ENCODE assay signal across 8 cellular contexts in the genomic region with DNA sequence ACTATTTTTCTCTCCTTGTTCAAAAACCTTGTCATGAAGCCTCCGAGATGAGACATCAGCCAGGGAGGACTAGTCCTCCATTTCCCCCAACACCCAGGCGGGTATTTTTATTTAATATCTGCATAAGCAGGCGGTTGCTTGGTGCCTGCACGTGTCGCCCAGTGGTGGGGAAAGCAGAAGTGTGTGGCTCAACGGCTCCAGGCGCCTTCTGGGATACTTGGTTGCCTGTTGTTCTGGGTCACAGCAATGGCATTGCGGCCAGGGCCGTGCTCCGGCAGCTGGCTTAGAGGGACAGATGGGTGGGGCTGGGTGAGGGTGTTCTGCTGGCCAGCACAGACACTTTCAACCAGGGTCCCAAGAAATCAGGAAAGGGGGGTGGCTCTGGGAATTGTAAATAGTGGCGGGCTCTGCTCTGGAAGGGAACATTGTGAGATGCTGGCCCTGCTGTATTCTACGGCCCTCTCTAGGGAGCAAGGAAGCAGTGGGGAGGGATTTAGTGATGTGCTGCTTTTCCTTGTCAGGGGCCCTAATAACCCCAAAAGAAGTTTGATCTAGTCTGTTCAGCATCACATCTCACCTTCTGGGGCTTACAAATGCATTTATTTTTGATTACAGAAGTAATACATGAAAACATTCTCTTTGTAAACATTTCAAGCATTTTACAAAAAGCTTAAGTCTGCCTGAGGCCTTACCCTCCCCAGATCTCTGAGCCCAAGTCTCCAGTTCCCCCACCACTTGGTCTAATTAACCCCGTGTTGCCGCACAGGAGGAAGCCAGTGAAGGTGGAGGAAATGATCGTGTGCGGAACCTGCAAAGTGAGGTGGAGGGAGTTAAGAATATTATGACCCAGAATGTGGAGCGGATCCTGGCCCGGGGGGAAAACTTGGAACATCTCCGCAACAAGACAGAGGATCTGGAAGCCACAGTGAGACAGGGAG. TPM values are rescaled to one million over a fixed set of nuclear protein-coding genes. Genes with fewer than 3 reads are reported as not detected.
DNase-seq lines count a peak whose midpoint lies in the region; ATAC-seq lines count a peak whose summit lies in the region.

No MANE protein-coding gene starts in this region.

- peak; percentile 34 to 60 for ATAC-seq in activated naive CD4-positive, alpha-beta T cell treated with anti-CD3 and anti-CD28 coated beads, Interleukin-2, amount 50 U/mL, for 72 hours
- ATAC-seq in HG02840 (IDR thresholded peaks at IDR 0.05; ENCODE audit: low FRiP score, unreplicated experiment): no peak

- H3K27me3 Mint-ChIP-seq in activated T-cell treated with anti-CD3 and anti-CD28 coated beads, Interleukin-2, amount 50 U/mL, for 24 hours: no peaks in the 10 kb centered on the region
- no peaks in the 10 kb centered on the region for H3K27me3 Mint-ChIP-seq in IgD-negative memory B cell
- H3K27me3 Mint-ChIP-seq in immature natural killer cell (ENCODE audit: low read depth in 3 of 3): peaks cover 0 to 2% (median 2%) of the 10 kb centered on the region in 3 donors

- peaks cover 40% of the 10 kb centered on the region for H3K4me1 Mint-ChIP-seq in activated T-cell treated with anti-CD3 and anti-CD28 coated beads, Interleukin-2, amount 50 U/mL, for 24 hours (ENCODE audit: low read depth)
- peaks cover 18 to 28% (median 20%) of the 10 kb centered on the region in 3 donors for H3K4me1 Mint-ChIP-seq in IgD-negative memory B cell
- H3K4me1 Mint-ChIP-seq in immature natural killer cell: peaks cover 45 to 59% of the 10 kb centered on the region in 2 donors

- peak; percentile 51 for DNase-seq in activated T-cell treated with anti-CD3 and anti-CD28 coated beads, Interleukin-2, amount 50 U/mL, for 24 hours
- DNase-seq in activated T-cell treated with anti-CD3 and anti-CD28 coated beads for 4 hours (no peak), immature natural killer cell (no peak)
- no peak for DNase-seq in activated naive CD4-positive, alpha-beta T cell treated with anti-CD3 and anti-CD28 coated beads, Interleukin-2, amount 50 U/mL, for 72 hours (ENCODE audit: low spot score in 2 of 2)
- DNase-seq in stimulated activated CD8-positive, alpha-beta memory T cell treated with anti-CD3 and anti-CD28 coated beads, Interleukin-4, amount 100 ng/mL, for 48 hours: peak; percentile 36
- DNase-seq in NK-92 treated with Interleukin-12 subunit alpha and Interleukin-12 subunit beta, amount 100 ng/mL, for 24 hours (lab: John Stamatoyannopoulos, UW): no peak

- H3K4me3 Mint-ChIP-seq in activated T-cell treated with anti-CD3 and anti-CD28 coated beads, Interleukin-2, amount 50 U/mL, for 24 hours: peak overlapping the region; percentile 98
- H3K4me3 Mint-ChIP-seq in IgD-negative memory B cell (peak overlapping the region; percentile 88 to 99 (median 92)), immature natural killer cell (peak overlapping the region; percentile 96 to 98 (median 97))

- no peaks in the 10 kb centered on the region for H3K9me3 Mint-ChIP-seq in activated T-cell treated with anti-CD3 and anti-CD28 coated beads, Interleukin-2, amount 50 U/mL, for 24 hours
- H3K9me3 Mint-ChIP-seq in IgD-negative memory B cell (no peaks in the 10 kb centered on the region), immature natural killer cell (no peaks in the 10 kb centered on the region)
- H3K9me3 Mint-ChIP-seq in activated naive CD4-positive, alpha-beta T cell treated with anti-CD3 and anti-CD28 coated beads, Interleukin-2, amount 50 U/mL, for 72 hours: no peaks in the 10 kb centered on the region

- peak overlapping the region; percentile 93 for H3K27ac Mint-ChIP-seq in activated T-cell treated with anti-CD3 and anti-CD28 coated beads, Interleukin-2, amount 50 U/mL, for 24 hours
- H3K27ac Mint-ChIP-seq in IgD-negative memory B cell: peak overlapping the region; percentile 62 to 96 (median 95)
- peak overlapping the region; percentile 93 to 95 for H3K27ac Mint-ChIP-seq in activated naive CD4-positive, alpha-beta T cell treated with anti-CD3 and anti-CD28 coated beads, Interleukin-2, amount 50 U/mL, for 72 hours
- H3K27ac Mint-ChIP-seq in immature natural killer cell: peak overlapping the region; percentile 88 to 98 (median 94)

- H3K36me3 Mint-ChIP-seq in activated T-cell treated with anti-CD3 and anti-CD28 coated beads, Interleukin-2, amount 50 U/mL, for 24 hours (ENCODE audit: low read depth): peaks cover 49% of the 10 kb centered on the region
- H3K36me3 Mint-ChIP-seq in IgD-negative memory B cell (peaks cover 8% of the 10 kb centered on the region), immature natural killer cell (peaks cover 8 to 16% (median 12%) of the 10 kb centered on the region in 3 donors)
- H3K36me3 Mint-ChIP-seq in activated naive CD4-positive, alpha-beta T cell treated with anti-CD3 and anti-CD28 coated beads, Interleukin-2, amount 50 U/mL, for 72 hours: peaks cover 22 to 35% of the 10 kb centered on the region in 2 donors

RNA-seq across cellular contexts. Expression of gene VAMP8, which starts 1.1 kb away (rescaled TPM):
- polyA plus RNA-seq in IgD-negative memory B cell: 240 TPM
- 100 to 1,000 TPM; 119 to 135 TPM for total RNA-seq in activated naive CD4-positive, alpha-beta T cell treated with anti-CD3 and anti-CD28 coated beads, Interleukin-2, amount 50 U/mL, for 72 hours
- 100 to 1,000 TPM; 457 to 687 (median 617) TPM for polyA plus RNA-seq in immature natural killer cell

RNA-seq across cellular contexts. Expression of gene VAMP5, which starts 5.7 kb away (rescaled TPM):
- polyA plus RNA-seq in IgD-negative memory B cell (43.0 TPM), immature natural killer cell (100 to 1,000 TPM; 154 to 219 (median 201) TPM)
- 10 to 100 TPM; 50.6 to 68.0 TPM for total RNA-seq in activated naive CD4-positive, alpha-beta T cell treated with anti-CD3 and anti-CD28 coated beads, Interleukin-2, amount 50 U/mL, for 72 hours

RNA-seq across cellular contexts. Expression of gene RNF181, which starts 17.0 kb away (rescaled TPM):
- polyA plus RNA-seq in IgD-negative memory B cell (206 TPM), immature natural killer cell (100 to 1,000 TPM; 224 to 326 (median 256) TPM)
- 100 to 1,000 TPM; 128 to 163 TPM for total RNA-seq in activated naive CD4-positive, alpha-beta T cell treated with anti-CD3 and anti-CD28 coated beads, Interleukin-2, amount 50 U/mL, for 72 hours

RNA-seq across cellular contexts. Expression of gene GGCX, which starts 17.2 kb away (rescaled TPM):
- 16.1 TPM for polyA plus RNA-seq in IgD-negative memory B cell
- 10 to 100 TPM; 21.2 to 21.5 TPM for total RNA-seq in activated naive CD4-positive, alpha-beta T cell treated with anti-CD3 and anti-CD28 coated beads, Interleukin-2, amount 50 U/mL, for 72 hours
- 10 to 100 TPM; 11.4 to 31.7 (median 21.0) TPM for polyA plus RNA-seq in immature natural killer cell

RNA-seq across cellular contexts. Expression of gene TMEM150A, which starts 24.0 kb away (rescaled TPM):
- polyA plus RNA-seq in IgD-negative memory B cell (13.4 TPM), immature natural killer cell (10 to 100 TPM; 12.0 to 27.8 (median 14.8) TPM)
- 1 to 10 TPM in 1 of 2 donors, under 1 TPM in 1; 0.91 to 3.1 TPM for total RNA-seq in activated naive CD4-positive, alpha-beta T cell treated with anti-CD3 and anti-CD28 coated beads, Interleukin-2, amount 50 U/mL, for 72 hours

Comparison
In these comparisons a context has a peak if more than half of its experiments do, and no peak if none do; other contexts are left out.
1. DNase-seq: peak in activated T-cell treated with anti-CD3 and anti-CD28 coated beads, Interleukin-2, amount 50 U/mL, for 24 hours (single experiment) and stimulated activated CD8-positive, alpha-beta memory T cell treated with anti-CD3 and anti-CD28 coated beads, Interleukin-4, amount 100 ng/mL, for 48 hours (single experiment); none in activated T-cell treated with anti-CD3 and anti-CD28 coated beads for 4 hours (single experiment), activated naive CD4-positive, alpha-beta T cell treated with anti-CD3 and anti-CD28 coated beads, Interleukin-2, amount 50 U/mL, for 72 hours (0 of 2), immature natural killer cell (0 of 3) and NK-92 treated with Interleukin-12 subunit alpha and Interleukin-12 subunit beta, amount 100 ng/mL, for 24 hours (single experiment).
2. Peak in every context shown above with its lines, with median percentiles within 50 percentile points of each other: H3K27ac Mint-ChIP-seq and H3K4me3 Mint-ChIP-seq.